In the genomic region with DNA sequence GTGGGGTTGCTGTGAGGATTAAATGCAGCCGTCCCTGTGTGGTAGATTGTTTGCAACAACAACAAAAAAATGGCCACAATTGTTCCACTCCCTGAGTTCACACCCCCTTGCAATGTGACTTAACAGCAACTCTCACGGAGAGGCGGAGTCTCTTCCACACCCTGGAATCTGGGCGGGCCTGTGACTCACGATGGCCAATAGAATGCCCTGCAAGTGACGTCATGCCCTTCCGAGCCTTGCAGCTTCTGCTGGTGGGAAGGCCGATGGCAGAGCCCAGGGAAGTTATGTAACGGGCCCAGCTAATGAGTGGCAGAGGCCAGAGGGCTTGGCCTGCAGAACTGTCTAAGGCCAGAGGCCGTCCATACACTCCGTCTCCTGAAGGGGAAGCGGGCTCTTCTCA, we compare ENCODE assay signal across 9 cellular contexts.
A peak's percentile ranks its signal among the peaks of the same experiment; 100 is the strongest.
DNase-seq lines count a peak whose midpoint lies in the region; ATAC-seq and TF ChIP-seq lines count a peak whose summit lies in the region.
"Had no signal": no experiment of that assay in that cellular context is flagged by ENCODE, and none has a peak within 500 bp of the region (broad histone marks: within the 10 kb centered on the region; RNA-seq: fewer than 3 reads in every experiment).

No MANE protein-coding gene starts in this region.

- TF ChIP-seq CTCF in mesothelial cell of epicardium (IDR thresholded peaks at IDR 0.05; ENCODE audit: unreplicated experiment) (no peak), vagina (IDR thresholded peaks at IDR 0.05) (no peak)

- no peaks in the 10 kb centered on the region for H3K27me3 Mint-ChIP-seq in mesothelial cell of epicardium (ENCODE audit: low read depth)
- peaks cover 1% of the 10 kb centered on the region for H3K27me3 Mint-ChIP-seq in activated T-helper 2 cell treated with anti-CD3 and anti-CD28 coated beads, Interferon-gamma antibody, Interleukin-2, Interleukin-4, amounts not matched to agents 10 μg/mL and 5 μg/mL and 100 μg/mL, durations not matched to agents 14 hours and 24 hours and 36 hours (ENCODE audit: low read depth)

- H3K9me3 ChIP-seq in SJSA1 (replicated peaks): no peaks in the 10 kb centered on the region
- no peaks in the 10 kb centered on the region for H3K9me3 ChIP-seq in vagina

- H3K27ac ChIP-seq in SJSA1 (peak overlapping the region; percentile 86), vagina (peak overlapping the region; percentile 84)
- H3K27ac ChIP-seq: HL-60 had no signal

- peaks cover 56% of the 10 kb centered on the region for H3K4me1 Mint-ChIP-seq in mesothelial cell of epicardium
- H3K4me1 Mint-ChIP-seq in activated T-helper 2 cell treated with anti-CD3 and anti-CD28 coated beads, Interferon-gamma antibody, Interleukin-2, Interleukin-4, amounts not matched to agents 10 μg/mL and 5 μg/mL and 100 μg/mL, durations not matched to agents 14 hours and 24 hours and 36 hours (ENCODE audit: low read depth): no peaks in the 10 kb centered on the region

- ATAC-seq in esophagus mucosa: peak; percentile 82
- no peak for ATAC-seq in HG03139 (IDR thresholded peaks at IDR 0.05; ENCODE audit: unreplicated experiment)

- DNase-seq in COLO668 (lab: John Stamatoyannopoulos, UW; ENCODE audit: unreplicated experiment) (peak; percentile 97), LHCN-M2 (ENCODE audit: low read depth) (peak; percentile 97), SJSA1 (ENCODE audit: low read depth in 1 of 2, low spot score in 2 of 2) (peak; percentile 96 to 99), mesothelial cell of epicardium (ENCODE audit: low spot score in 2 of 2, unreplicated experiment in 2 of 2) (peak; percentile 80 to 86), vagina (ENCODE audit: extremely low spot score in 2 of 2) (peak in 1 of 2 donors; percentile 96)
- no peak for DNase-seq in activated T-helper 2 cell treated with anti-CD3 and anti-CD28 coated beads, Interferon-gamma antibody, Interleukin-2, Interleukin-4, amounts not matched to agents 10 μg/mL and 5 μg/mL and 100 μg/mL, durations not matched to agents 14 hours and 24 hours and 36 hours (ENCODE audit: low spot score)

- H3K27ac Mint-ChIP-seq in mesothelial cell of epicardium: peak overlapping the region; percentile 99
- H3K27ac Mint-ChIP-seq in activated T-helper 2 cell treated with anti-CD3 and anti-CD28 coated beads, Interferon-gamma antibody, Interleukin-2, Interleukin-4, amounts not matched to agents 10 μg/mL and 5 μg/mL and 100 μg/mL, durations not matched to agents 14 hours and 24 hours and 36 hours: no peak overlapping the region

- peak overlapping the region; percentile 30 for H3K4me3 Mint-ChIP-seq in mesothelial cell of epicardium
- H3K4me3 Mint-ChIP-seq in activated T-helper 2 cell treated with anti-CD3 and anti-CD28 coated beads, Interferon-gamma antibody, Interleukin-2, Interleukin-4, amounts not matched to agents 10 μg/mL and 5 μg/mL and 100 μg/mL, durations not matched to agents 14 hours and 24 hours and 36 hours (ENCODE audit: low read depth): no peak overlapping the region

- H3K27me3 ChIP-seq in SJSA1 (replicated peaks): no peaks in the 10 kb centered on the region
- H3K27me3 ChIP-seq in vagina: no peaks in the 10 kb centered on the region

- H3K36me3 ChIP-seq in SJSA1 (no peaks in the 10 kb centered on the region), vagina (no peaks in the 10 kb centered on the region)

- intact Hi-C loops in vagina (cut with DNase I): no loop called here
- intact Hi-C loops in activated T-helper 2 cell treated with anti-CD3 and anti-CD28 coated beads, Interferon-gamma antibody, Interleukin-2, Interleukin-4, amounts not matched to agents 10 μg/mL and 5 μg/mL and 100 μg/mL, durations not matched to agents 14 hours and 24 hours and 36 hours (cut with micrococcal nuclease): no loop called here

- H3K36me3 Mint-ChIP-seq in mesothelial cell of epicardium: no peaks in the 10 kb centered on the region
- no peaks in the 10 kb centered on the region for H3K36me3 Mint-ChIP-seq in activated T-helper 2 cell treated with anti-CD3 and anti-CD28 coated beads, Interferon-gamma antibody, Interleukin-2, Interleukin-4, amounts not matched to agents 10 μg/mL and 5 μg/mL and 100 μg/mL, durations not matched to agents 14 hours and 24 hours and 36 hours (ENCODE audit: low read depth)

- no peak for TF ChIP-seq POLR2A in vagina (IDR thresholded peaks at IDR 0.05)

- peaks cover 3% of the 10 kb centered on the region for H3K9me3 Mint-ChIP-seq in mesothelial cell of epicardium
- H3K9me3 Mint-ChIP-seq in activated T-helper 2 cell treated with anti-CD3 and anti-CD28 coated beads, Interferon-gamma antibody, Interleukin-2, Interleukin-4, amounts not matched to agents 10 μg/mL and 5 μg/mL and 100 μg/mL, durations not matched to agents 14 hours and 24 hours and 36 hours: no peaks in the 10 kb centered on the region

- H3K4me1 ChIP-seq in SJSA1 (replicated peaks) (peaks cover 61% of the 10 kb centered on the region), vagina (peaks cover 42% of the 10 kb centered on the region)

- H3K4me3 ChIP-seq in SJSA1 (no peak overlapping the region), vagina (peak overlapping the region in 1 of 2 donors; percentile 16)
